In genomic region chr7:135509589-135509838, GRCh38 we compare ENCODE assay signal across 8 cellular contexts. TPM values are rescaled to one million over a fixed set of nuclear protein-coding genes. Genes with fewer than 3 reads are reported as not detected.
DNase-seq lines count a peak whose midpoint lies in the region; ATAC-seq and TF ChIP-seq lines count a peak whose summit lies in the region.

No MANE protein-coding gene starts in this region.

- H3K4me1 Mint-ChIP-seq in activated T-cell treated with anti-CD3 and anti-CD28 coated beads, Interleukin-2, amount 50 U/mL, for 24 hours (ENCODE audit: low read depth), result peaks cover 23% of the 10 kb centered on the region

- H3K36me3 Mint-ChIP-seq in activated T-cell treated with anti-CD3 and anti-CD28 coated beads, Interleukin-2, amount 50 U/mL, for 24 hours (ENCODE audit: low read depth), result peaks cover 14% of the 10 kb centered on the region

- TF ChIP-seq CTCF in GM10266 (IDR thresholded peaks at IDR 0.05; ENCODE audit: control insufficient read depth, insufficient read depth, low read depth, missing control alignments), result no peak
- TF ChIP-seq CTCF in RWPE1 (conservative IDR thresholded peaks at IDR 0.05; ENCODE audit: low read depth), result no peak
- TF ChIP-seq CTCF in foreskin fibroblast (IDR thresholded peaks at IDR 0.05; ENCODE audit: low read depth, low read length), result no peak

- ATAC-seq in GM21447 (IDR thresholded peaks at IDR 0.05; ENCODE audit: unreplicated experiment) (no peak), HG02840 (IDR thresholded peaks at IDR 0.05; ENCODE audit: low FRiP score, unreplicated experiment) (no peak)

- no peaks in the 10 kb centered on the region for H3K9me3 Mint-ChIP-seq in activated T-cell treated with anti-CD3 and anti-CD28 coated beads, Interleukin-2, amount 50 U/mL, for 24 hours

- H3K27ac Mint-ChIP-seq in activated T-cell treated with anti-CD3 and anti-CD28 coated beads, Interleukin-2, amount 50 U/mL, for 24 hours, result no peak overlapping the region

- H3K4me1 ChIP-seq in skeletal muscle satellite cell (ENCODE audit: control insufficient read depth, insufficient read depth, low read length), result peaks cover 23% of the 10 kb centered on the region

- no peaks in the 10 kb centered on the region for H3K9me3 ChIP-seq in skeletal muscle satellite cell (replicated peaks; ENCODE audit: low read length)

- no peaks in the 10 kb centered on the region for H3K36me3 ChIP-seq in skeletal muscle satellite cell (ENCODE audit: insufficient read depth, low read length)

- no peaks in the 10 kb centered on the region for H3K27me3 Mint-ChIP-seq in activated T-cell treated with anti-CD3 and anti-CD28 coated beads, Interleukin-2, amount 50 U/mL, for 24 hours

- POLR2A ChIA-PET in RWPE1 (lab: Yijun Ruan, JAX; ENCODE audit: low non-redundant PET), result interaction anchor here (0.6 kb wide), 1 partner anchor 20 kb away, joined by 4 read pairs; no protein-coding TSS in a partner anchor

- no peak overlapping the region for H3K4me3 Mint-ChIP-seq in activated T-cell treated with anti-CD3 and anti-CD28 coated beads, Interleukin-2, amount 50 U/mL, for 24 hours

- peak overlapping the region; percentile 90 for H3K27ac ChIP-seq in RWPE1

- DNase-seq in GM10266 (ENCODE audit: extremely low spot score) (peak; percentile 47), RWPE1 (ENCODE audit: low spot score) (no peak), foreskin fibroblast (no peak), NCI-H1092 (lab: John Stamatoyannopoulos, UW) (no peak)
- no peak for DNase-seq in activated T-cell treated with anti-CD3 and anti-CD28 coated beads, Interleukin-2, amount 50 U/mL, for 24 hours

- H3K4me2 ChIP-seq in skeletal muscle satellite cell (ENCODE audit: low read length), result peak overlapping the region; percentile 91

- H3K27me3 ChIP-seq in skeletal muscle satellite cell (ENCODE audit: control insufficient read depth, insufficient read depth, low read length), result no peaks in the 10 kb centered on the region

- CTCF ChIA-PET in RWPE1 (lab: Yijun Ruan, JAX), result no interaction called here

- peak overlapping the region; percentile 88 to 99 for H3K4me3 ChIP-seq in foreskin fibroblast (ENCODE audit: low read depth in 1 of 2, low read length in 2 of 2)
- H3K4me3 ChIP-seq in skeletal muscle satellite cell (ENCODE audit: low read length), result peak overlapping the region; percentile 99

- peak overlapping the region; percentile 99 for H3K9ac ChIP-seq in skeletal muscle satellite cell (ENCODE audit: low read depth, low read length)

RNA-seq across cellular contexts. Expression of gene CNOT4, which starts 0.4 kb away (rescaled TPM):
- 8.1 TPM in 2 replicates for total RNA-seq in skeletal muscle satellite cell (2012; rRNA removed)

RNA-seq across cellular contexts. Expression of gene NUP205, which starts 48.2 kb away (rescaled TPM):
- 63.1 and 73.5 TPM in 2 replicates for total RNA-seq in skeletal muscle satellite cell (2012; rRNA removed)
